Comparison of ENCODE assay signal across 19 cellular contexts in genomic region chr3:13717222-13717573, GRCh38.
DNase-seq lines count a peak whose midpoint lies in the region; ATAC-seq and TF ChIP-seq lines count a peak whose summit lies in the region.
"Had no signal": no experiment of that assay in that cellular context is flagged by ENCODE, and none has a peak within 500 bp of the region (broad histone marks: within the 10 kb centered on the region; RNA-seq: fewer than 3 reads in every experiment).

No MANE protein-coding gene starts in this region.

- no peak overlapping the region for H3K4me3 Mint-ChIP-seq in WTC11
- no peak overlapping the region for H3K4me3 Mint-ChIP-seq in activated T-helper 17 cell treated with anti-CD3 and anti-CD28 coated beads, Interleukin-2, amount 50 U/mL, for 72 hours
- H3K4me3 Mint-ChIP-seq in T-helper 17 cell = no peak overlapping the region
- H3K4me3 Mint-ChIP-seq: CD4-positive, alpha-beta memory T cell had no signal

- H3K36me3 ChIP-seq in SK-N-SH (replicated peaks in 1 of 2; ENCODE audit: control insufficient read depth in 1 of 2, insufficient read depth in 2 of 2, low read length in 1 of 2) = no peaks in the 10 kb centered on the region

- H3K27me3 ChIP-seq in SK-N-SH (ENCODE audit: insufficient read depth) = no peaks in the 10 kb centered on the region

- no peaks in the 10 kb centered on the region for H3K79me2 ChIP-seq in SK-N-SH (ENCODE audit: insufficient read depth)

- H3K27me3 Mint-ChIP-seq in WTC11 (ENCODE audit: low read depth) (peaks cover 7% of the 10 kb centered on the region), T-helper 17 cell (no peaks in the 10 kb centered on the region)
- H3K27me3 Mint-ChIP-seq in activated T-helper 17 cell treated with anti-CD3 and anti-CD28 coated beads, Interleukin-2, amount 50 U/mL, for 72 hours = no peaks in the 10 kb centered on the region
- H3K27me3 Mint-ChIP-seq: CD4-positive, alpha-beta memory T cell had no signal

- peak; percentile 4 for DNase-seq in SK-N-SH
- no peak for DNase-seq in WTC11 (ENCODE audit: low spot score)
- peak; percentile 10 for DNase-seq in iPS-NIHi7 (ENCODE audit: extremely low spot score)
- no peak for DNase-seq in NCI-H1694 (lab: John Stamatoyannopoulos, UW)
- DNase-seq in T-helper 17 cell = no peak
- DNase-seq: AML-193; C1 segment of cervical spinal cord; Calu3; CD4-positive, alpha-beta memory T cell; COR-L47; DMS53; DMS79 treated with DMSO at 0.1 percent for 48 hours; GF-D8; GOT3; H7; HCEC 1CT had no signal

- no peaks in the 10 kb centered on the region for H4K20me1 ChIP-seq in SK-N-SH (ENCODE audit: insufficient read depth)

- CTCF ChIA-PET in SK-N-SH (lab: Yijun Ruan, JAX) (no interaction called here), WTC11 (lab: Charles Lee) (no interaction called here)

- peaks cover 40% of the 10 kb centered on the region for H3K9me3 Mint-ChIP-seq in WTC11
- peaks cover 11% of the 10 kb centered on the region for H3K9me3 Mint-ChIP-seq in activated T-helper 17 cell treated with anti-CD3 and anti-CD28 coated beads, Interleukin-2, amount 50 U/mL, for 72 hours

- H3K9me3 ChIP-seq in SK-N-SH (no peaks in the 10 kb centered on the region; the same call in 1 of the 2 replicates), T-helper 17 cell (ENCODE audit: control insufficient read depth, low read length, poor library complexity, severe bottlenecking) (no peaks in the 10 kb centered on the region)

- no peak overlapping the region for H3K4me2 ChIP-seq in SK-N-SH

- H3F3A ChIP-seq in SK-N-SH (replicated peaks; ENCODE audit: insufficient read depth) = no peaks in the 10 kb centered on the region

- H2AFZ ChIP-seq in SK-N-SH (ENCODE audit: low read depth) = no peak overlapping the region

- H3K9me2 ChIP-seq in SK-N-SH = no peaks in the 10 kb centered on the region

- no peak overlapping the region for H3K9ac ChIP-seq in SK-N-SH

- peaks cover 25% of the 10 kb centered on the region for H3K4me1 Mint-ChIP-seq in WTC11
- H3K4me1 Mint-ChIP-seq in activated T-helper 17 cell treated with anti-CD3 and anti-CD28 coated beads, Interleukin-2, amount 50 U/mL, for 72 hours = no peaks in the 10 kb centered on the region
- H3K4me1 Mint-ChIP-seq in T-helper 17 cell = no peaks in the 10 kb centered on the region
- H3K4me1 Mint-ChIP-seq: CD4-positive, alpha-beta memory T cell had no signal

- TF ChIP-seq CTCF in SK-N-SH (IDR thresholded peaks at IDR 0.05) = no peak
- no peak for TF ChIP-seq CTCF in WTC11 (IDR thresholded peaks at IDR 0.05)

- peaks cover 5% of the 10 kb centered on the region for H3K36me3 Mint-ChIP-seq in WTC11
- no peaks in the 10 kb centered on the region for H3K36me3 Mint-ChIP-seq in activated T-helper 17 cell treated with anti-CD3 and anti-CD28 coated beads, Interleukin-2, amount 50 U/mL, for 72 hours (ENCODE audit: low read depth)
- no peaks in the 10 kb centered on the region for H3K36me3 Mint-ChIP-seq in T-helper 17 cell (ENCODE audit: low read depth)
- H3K36me3 Mint-ChIP-seq: CD4-positive, alpha-beta memory T cell had no signal

- no peak for TF ChIP-seq RAD21 in SK-N-SH (IDR thresholded peaks at IDR 0.05; ENCODE audit: low read length)

- H3K4me3 ChIP-seq in SK-N-SH (ENCODE audit: low read depth in 2 of 2, low read length in 1 of 2) = no peak overlapping the region

- POLR2A ChIA-PET in SK-N-SH (lab: Yijun Ruan, JAX) = no interaction called here
- POLR2A ChIA-PET in WTC11 (lab: Charles Lee) = no interaction called here

- H3K27ac ChIP-seq in SK-N-SH (ENCODE audit: low read depth in 2 of 2, low read length in 1 of 2) = no peak overlapping the region
- H3K27ac ChIP-seq: 22Rv1 had no signal

- H3K27ac Mint-ChIP-seq in WTC11 (no peak overlapping the region), T-helper 17 cell (no peak overlapping the region)
- no peak overlapping the region for H3K27ac Mint-ChIP-seq in activated T-helper 17 cell treated with anti-CD3 and anti-CD28 coated beads, Interleukin-2, amount 50 U/mL, for 72 hours
- H3K27ac Mint-ChIP-seq: CD4-positive, alpha-beta memory T cell had no signal

- no peaks in the 10 kb centered on the region; a peak in 1 of 4 replicates for H3K4me1 ChIP-seq in SK-N-SH (ENCODE audit: control insufficient read depth in 1 of 2, insufficient read depth in 2 of 2, low read depth in 1 of 2, low read length in 1 of 2)

- ATAC-seq in SK-N-SH treated with all-trans-retinoic acid at 6 μM for 48 hours = no peak
- ATAC-seq in WTC11 = 0 out of 2 replicates have a peak, but pooled peaks have one; percentile 53
- ATAC-seq in activated T-helper 17 cell treated with anti-CD3 and anti-CD28 coated beads, Interleukin-2, amount 50 U/mL, for 72 hours (replicated peaks) = no peak
- ATAC-seq in T-helper 17 cell = no peak

- no peak for TF ChIP-seq EP300 in SK-N-SH (IDR thresholded peaks at IDR 0.05; ENCODE audit: borderline replicate concordance in 1 of 2, low read depth in 1 of 2, low read length in 1 of 2)

TF ChIP-seq in SK-N-SH, 30 proteins besides CTCF, POLR2A, EP300 and RAD21 (continues in another document):
- TF ChIP-seq RXRA (IDR thresholded peaks at IDR 0.05; ENCODE audit: borderline replicate concordance, low read depth) (no peak), USF2 (IDR thresholded peaks at IDR 0.05; ENCODE audit: borderline replicate concordance, low read depth, low read length) (no peak), FOSL2 (IDR thresholded peaks at IDR 0.05; ENCODE audit: borderline replicate concordance, low read depth) (no peak), PBX3 (IDR thresholded peaks at IDR 0.05) (no peak), MEF2A (IDR thresholded peaks at IDR 0.05; ENCODE audit: borderline replicate concordance, low read depth) (no peak)

TF ChIP-seq in SK-N-SH treated with all-trans-retinoic acid at 6 μM for 48 hours, 23 proteins besides CTCF, POLR2A, EP300 and RAD21 (continues in another document):
- TF ChIP-seq ZC3H10 (CRISPR knock-in tag; IDR thresholded peaks at IDR 0.05) (no peak), ZFP30 (CRISPR knock-in tag; IDR thresholded peaks at IDR 0.05) (no peak)
- TF ChIP-seq, protein P1, sequence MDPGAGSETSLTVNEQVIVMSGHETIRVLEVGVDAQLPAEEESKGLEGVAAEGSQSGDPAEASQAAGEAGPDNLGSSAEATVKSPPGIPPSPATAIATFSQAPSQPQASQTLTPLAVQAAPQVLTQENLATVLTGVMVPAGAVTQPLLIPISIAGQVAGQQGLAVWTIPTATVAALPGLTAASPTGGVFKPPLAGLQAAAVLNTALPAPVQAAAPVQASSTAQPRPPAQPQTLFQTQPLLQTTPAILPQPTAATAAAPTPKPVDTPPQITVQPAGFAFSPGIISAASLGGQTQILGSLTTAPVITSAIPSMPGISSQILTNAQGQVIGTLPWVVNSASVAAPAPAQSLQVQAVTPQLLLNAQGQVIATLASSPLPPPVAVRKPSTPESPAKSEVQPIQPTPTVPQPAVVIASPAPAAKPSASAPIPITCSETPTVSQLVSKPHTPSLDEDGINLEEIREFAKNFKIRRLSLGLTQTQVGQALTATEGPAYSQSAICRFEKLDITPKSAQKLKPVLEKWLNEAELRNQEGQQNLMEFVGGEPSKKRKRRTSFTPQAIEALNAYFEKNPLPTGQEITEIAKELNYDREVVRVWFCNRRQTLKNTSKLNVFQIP (CRISPR knock-in tag; IDR thresholded peaks at IDR 0.05; ENCODE audit: borderline replicate concordance, low read depth) = no peak
- TF ChIP-seq, protein P2, sequence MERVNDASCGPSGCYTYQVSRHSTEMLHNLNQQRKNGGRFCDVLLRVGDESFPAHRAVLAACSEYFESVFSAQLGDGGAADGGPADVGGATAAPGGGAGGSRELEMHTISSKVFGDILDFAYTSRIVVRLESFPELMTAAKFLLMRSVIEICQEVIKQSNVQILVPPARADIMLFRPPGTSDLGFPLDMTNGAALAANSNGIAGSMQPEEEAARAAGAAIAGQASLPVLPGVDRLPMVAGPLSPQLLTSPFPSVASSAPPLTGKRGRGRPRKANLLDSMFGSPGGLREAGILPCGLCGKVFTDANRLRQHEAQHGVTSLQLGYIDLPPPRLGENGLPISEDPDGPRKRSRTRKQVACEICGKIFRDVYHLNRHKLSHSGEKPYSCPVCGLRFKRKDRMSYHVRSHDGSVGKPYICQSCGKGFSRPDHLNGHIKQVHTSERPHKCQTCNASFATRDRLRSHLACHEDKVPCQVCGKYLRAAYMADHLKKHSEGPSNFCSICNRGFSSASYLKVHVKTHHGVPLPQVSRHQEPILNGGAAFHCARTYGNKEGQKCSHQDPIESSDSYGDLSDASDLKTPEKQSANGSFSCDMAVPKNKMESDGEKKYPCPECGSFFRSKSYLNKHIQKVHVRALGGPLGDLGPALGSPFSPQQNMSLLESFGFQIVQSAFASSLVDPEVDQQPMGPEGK (CRISPR knock-in tag; IDR thresholded peaks at IDR 0.05; ENCODE audit: borderline replicate concordance) = no peak

TF ChIP-seq in WTC11, 78 proteins besides CTCF, POLR2A, EP300 and RAD21:
- TF ChIP-seq FOXP1 (CRISPR knock-in tag; IDR thresholded peaks at IDR 0.05; ENCODE audit: borderline replicate concordance) = no peak
- TF ChIP-seq CREB1 (CRISPR knock-in tag; IDR thresholded peaks at IDR 0.05) = no peak
- TF ChIP-seq PRRX2 (CRISPR knock-in tag; IDR thresholded peaks at IDR 0.05) = no peak
- no peak for TF ChIP-seq ZMAT4 (CRISPR knock-in tag; IDR thresholded peaks at IDR 0.05)
- TF ChIP-seq, protein P3, sequence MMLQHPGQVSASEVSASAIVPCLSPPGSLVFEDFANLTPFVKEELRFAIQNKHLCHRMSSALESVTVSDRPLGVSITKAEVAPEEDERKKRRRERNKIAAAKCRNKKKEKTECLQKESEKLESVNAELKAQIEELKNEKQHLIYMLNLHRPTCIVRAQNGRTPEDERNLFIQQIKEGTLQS (CRISPR knock-in tag; conservative IDR thresholded peaks at IDR 0.05) = no peak
- TF ChIP-seq ETV6 (CRISPR knock-in tag; IDR thresholded peaks at IDR 0.05) = no peak
- TF ChIP-seq EMX1 (CRISPR knock-in tag; IDR thresholded peaks at IDR 0.05) = no peak
- TF ChIP-seq, protein P4, sequence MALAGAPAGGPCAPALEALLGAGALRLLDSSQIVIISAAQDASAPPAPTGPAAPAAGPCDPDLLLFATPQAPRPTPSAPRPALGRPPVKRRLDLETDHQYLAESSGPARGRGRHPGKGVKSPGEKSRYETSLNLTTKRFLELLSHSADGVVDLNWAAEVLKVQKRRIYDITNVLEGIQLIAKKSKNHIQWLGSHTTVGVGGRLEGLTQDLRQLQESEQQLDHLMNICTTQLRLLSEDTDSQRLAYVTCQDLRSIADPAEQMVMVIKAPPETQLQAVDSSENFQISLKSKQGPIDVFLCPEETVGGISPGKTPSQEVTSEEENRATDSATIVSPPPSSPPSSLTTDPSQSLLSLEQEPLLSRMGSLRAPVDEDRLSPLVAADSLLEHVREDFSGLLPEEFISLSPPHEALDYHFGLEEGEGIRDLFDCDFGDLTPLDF (CRISPR knock-in tag; IDR thresholded peaks at IDR 0.05) = no peak
- TF ChIP-seq CREM (CRISPR knock-in tag; IDR thresholded peaks at IDR 0.05) = no peak
TF ChIP-seq in WTC11: peak in this region for 0.

Comparison
In these comparisons a context has a peak if more than half of its experiments do, and no peak if none do; other contexts are left out.
1. DNase-seq: peak in SK-N-SH (single experiment) and iPS-NIHi7 (single experiment); none in WTC11 (single experiment), NCI-H1694 (single experiment) and T-helper 17 cell (0 of 3).